In the genomic region with DNA sequence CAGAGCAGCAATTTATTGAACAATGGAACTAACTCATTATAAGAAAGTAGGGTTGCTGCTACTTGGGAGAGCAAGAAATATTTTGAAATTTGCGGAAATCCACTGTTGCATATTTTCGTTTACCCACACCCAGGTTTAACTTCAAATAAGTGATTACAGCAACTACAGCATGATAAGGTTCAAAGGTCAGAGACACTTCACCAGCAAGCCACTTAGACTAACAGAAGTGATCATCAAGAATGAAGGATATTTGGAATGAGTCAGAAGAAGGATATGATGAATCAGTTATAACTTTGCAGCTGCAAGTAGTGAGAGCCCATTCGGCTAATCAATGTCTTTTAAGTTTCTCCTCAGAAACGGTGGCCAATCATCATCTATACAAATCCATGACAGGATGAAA, we compare ENCODE assay signal across 13 cellular contexts.
DNase-seq lines count a peak whose midpoint lies in the region; TF ChIP-seq lines count a peak whose summit lies in the region.
"Had no signal": no experiment of that assay in that cellular context is flagged by ENCODE, and none has a peak within 500 bp of the region (broad histone marks: within the 10 kb centered on the region; RNA-seq: fewer than 3 reads in every experiment).

No MANE protein-coding gene starts in this region.

- in situ Hi-C loops in Caki2 (cut with HindIII; ENCODE audit: low pct_unique_long_range_greater_than_20kb, low sequenced_read_pairs), result no loop called here

- no peak for TF ChIP-seq POLR2A in erythroblast (IDR thresholded peaks at IDR 0.05; ENCODE audit: low read length)

- DNase-seq in Caki2 (ENCODE audit: low read depth) (peak; percentile 13), LoVo (ENCODE audit: low spot score) (peak; percentile 20), astrocyte of the hippocampus (ENCODE audit: low read depth, low spot score) (peak; percentile 12), kidney tubule cell (ENCODE audit: low spot score) (peak; percentile 80), NCI-H1436 treated with DMSO at 0.1 percent for 48 hours (lab: John Stamatoyannopoulos, UW) (no peak), ureter (ENCODE audit: low spot score) (no peak), 8988T (no peak), erythroblast (lab: John Stamatoyannopoulos, UW) (no peak)
- DNase-seq: amygdala, Calu3, colonic mucosa, head of caudate nucleus, NCI-H1092 treated with DMSO at 0.1 percent for 48 hours had no signal

Comparison
In these comparisons a context has a peak if more than half of its experiments do, and no peak if none do; other contexts are left out.
1. DNase-seq: peak in Caki2 (single experiment), LoVo (single experiment), astrocyte of the hippocampus (single experiment) and kidney tubule cell (single experiment); none in NCI-H1436 treated with DMSO at 0.1 percent for 48 hours (single experiment), ureter (single experiment), 8988T (single experiment) and erythroblast (0 of 2).